1 cellular context compared by ENCODE assay signal in genomic region chr20:59032023-59032712, GRCh38.
A peak's percentile ranks its signal among the peaks of the same experiment; 100 is the strongest.
TF ChIP-seq lines count a peak whose summit lies in the region.

TSS of gene ATP5F1E (minus strand) at chr20:59032335. CDS start at chr20:59032251, 84 bp downstream.

TF ChIP-seq in K562, 482 proteins besides CTCF, POLR2A, EP300 and RAD21 (continued from another document and continues in another):
- no peak for TF ChIP-seq BCLAF1 (IDR thresholded peaks at IDR 0.05; ENCODE audit: borderline replicate concordance in 1 of 2, control insufficient read depth in 1 of 2, low read depth in 2 of 2, low read length in 1 of 2)
- peak; percentile 97 for TF ChIP-seq TCF15 (CRISPR knock-in tag; IDR thresholded peaks at IDR 0.05)
- TF ChIP-seq ILK (tag; IDR thresholded peaks at IDR 0.05; ENCODE audit: borderline replicate concordance, low read depth) = no peak
- TF ChIP-seq NFXL1 (CRISPR knock-in tag; IDR thresholded peaks at IDR 0.05) = peak; percentile 92
- no peak for TF ChIP-seq SMAD1 (IDR thresholded peaks at IDR 0.05; ENCODE audit: low read depth, low read length, partially characterized antibody)
- TF ChIP-seq SPI1 (IDR thresholded peaks at IDR 0.05; ENCODE audit: borderline replicate concordance, low read depth, low read length) = peak; percentile 68; the same call in 1 of the 2 replicates
- TF ChIP-seq PRMT5 (CRISPR knock-in tag; IDR thresholded peaks at IDR 0.05) = no peak
- peak; percentile 82 for TF ChIP-seq ZSCAN32 (CRISPR knock-in tag; IDR thresholded peaks at IDR 0.05)
- 0 out of 2 replicates have a peak, but pooled peaks have one; percentile 37 for TF ChIP-seq DIDO1 (tag; IDR thresholded peaks at IDR 0.05; ENCODE audit: low read depth)
- TF ChIP-seq PML (IDR thresholded peaks at IDR 0.05; ENCODE audit: low read length) = peak; percentile 65
- peak; percentile 54 for TF ChIP-seq TBP (optimal IDR thresholded peaks at IDR 0.05; ENCODE audit: low read depth, low read length)
- TF ChIP-seq SREBF2 (CRISPR knock-in tag; IDR thresholded peaks at IDR 0.05) = no peak
- peak; percentile 88; the same call in 1 of the 2 replicates for TF ChIP-seq AFF4 (CRISPR knock-in tag; IDR thresholded peaks at IDR 0.05)
- no peak for TF ChIP-seq ZNF232 (CRISPR knock-in tag; IDR thresholded peaks at IDR 0.05)
- TF ChIP-seq NCOA1 (IDR thresholded peaks at IDR 0.05; ENCODE audit: low read depth) = no peak
- peak; percentile 77; the same call in 1 of the 2 replicates for TF ChIP-seq ZNF398 (CRISPR knock-in tag; IDR thresholded peaks at IDR 0.05)
- TF ChIP-seq ZNF830 (CRISPR knock-in tag; IDR thresholded peaks at IDR 0.05) = peak; percentile 98
- no peak for TF ChIP-seq GTF3C2 (IDR thresholded peaks at IDR 0.05; ENCODE audit: borderline replicate concordance, extremely low read depth, insufficient read length)
- no peak for TF ChIP-seq HDAC3 (IDR thresholded peaks at IDR 0.05; ENCODE audit: borderline replicate concordance, partially characterized antibody)
- TF ChIP-seq SRF (CRISPR knock-in tag; IDR thresholded peaks at IDR 0.05) = no peak; a peak in 1 of 4 replicates
- TF ChIP-seq RAD51 (IDR thresholded peaks at IDR 0.05; ENCODE audit: borderline replicate concordance, low read depth) = no peak
- no peak for TF ChIP-seq DPF2 (IDR thresholded peaks at IDR 0.05)
- TF ChIP-seq IRF9 (tag; IDR thresholded peaks at IDR 0.05) = peak; percentile 91
- 0 out of 2 replicates have a peak, but pooled peaks have one; percentile 52 for TF ChIP-seq RERE (CRISPR knock-in tag; IDR thresholded peaks at IDR 0.05; ENCODE audit: borderline replicate concordance)
- TF ChIP-seq EP400 (IDR thresholded peaks at IDR 0.05) = peak; percentile 92
- TF ChIP-seq NKRF (IDR thresholded peaks at IDR 0.05; ENCODE audit: borderline replicate concordance) = no peak
- TF ChIP-seq UBTF (IDR thresholded peaks at IDR 0.05; ENCODE audit: borderline replicate concordance in 1 of 2, low read depth in 2 of 2, low read length in 2 of 2) = no peak; a peak in 1 of 4 replicates
- no peak for TF ChIP-seq BMI1 (IDR thresholded peaks at IDR 0.05; ENCODE audit: low read length)
